In genomic region chr18:55647331-55647730, GRCh38 we compare ENCODE assay signal across 26 cellular contexts.
"Had no signal": no experiment of that assay in that cellular context is flagged by ENCODE, and none has a peak within 500 bp of the region (broad histone marks: within the 10 kb centered on the region; RNA-seq: fewer than 3 reads in every experiment).

No MANE protein-coding gene starts in this region.

- H3K27ac Mint-ChIP-seq: mesothelial cell of epicardium; naive thymus-derived CD8-positive, alpha-beta T cell; nephron progenitor cell; stimulated activated effector memory CD8-positive, alpha-beta T cell treated with anti-CD3 and anti-CD28 coated beads, Interleukin-12 subunit alpha, Interleukin-12 subunit beta, amount 100 ng/mL, for 72 hours had no signal

- H3K4me3 ChIP-seq: colonic mucosa, esophagus muscularis mucosa, left lung, prostate gland, right atrium auricular region, stomach, thyroid gland, vagina had no signal

- H3K4me1 Mint-ChIP-seq: mesothelial cell of epicardium; naive thymus-derived CD8-positive, alpha-beta T cell; nephron progenitor cell; stimulated activated effector memory CD8-positive, alpha-beta T cell treated with anti-CD3 and anti-CD28 coated beads, Interleukin-12 subunit alpha, Interleukin-12 subunit beta, amount 100 ng/mL, for 72 hours had no signal

- ATAC-seq: left lung; naive thymus-derived CD8-positive, alpha-beta T cell; sciatic nerve; stimulated activated effector memory CD8-positive, alpha-beta T cell treated with anti-CD3 and anti-CD28 coated beads, Interleukin-12 subunit alpha, Interleukin-12 subunit beta, amount 100 ng/mL, for 72 hours had no signal

- H3K4me3 Mint-ChIP-seq: mesothelial cell of epicardium; naive thymus-derived CD8-positive, alpha-beta T cell; nephron progenitor cell; stimulated activated effector memory CD8-positive, alpha-beta T cell treated with anti-CD3 and anti-CD28 coated beads, Interleukin-12 subunit alpha, Interleukin-12 subunit beta, amount 100 ng/mL, for 72 hours had no signal

- H3K9me3 ChIP-seq: colonic mucosa, prostate gland, stomach, thyroid gland, vagina had no signal

- H3K36me3 Mint-ChIP-seq: mesothelial cell of epicardium; naive thymus-derived CD8-positive, alpha-beta T cell; stimulated activated effector memory CD8-positive, alpha-beta T cell treated with anti-CD3 and anti-CD28 coated beads, Interleukin-12 subunit alpha, Interleukin-12 subunit beta, amount 100 ng/mL, for 72 hours had no signal

- H3K27me3 ChIP-seq: colonic mucosa, esophagus muscularis mucosa, left lung, right atrium auricular region, stomach, thyroid gland, vagina had no signal

- H3K27ac ChIP-seq: colonic mucosa, esophagus muscularis mucosa, left lung, prostate gland, right atrium auricular region, stomach, thyroid gland, vagina had no signal

- FAIRE-seq: endothelial cell of umbilical vein, frontal cortex, kidney had no signal

- H3K36me3 ChIP-seq: colonic mucosa, esophagus muscularis mucosa, left lung, prostate gland, right atrium auricular region, stomach, thyroid gland, vagina had no signal

- H3K4me1 ChIP-seq: colonic mucosa, esophagus muscularis mucosa, left lung, prostate gland, right atrium auricular region, stomach, thyroid gland, vagina had no signal

- H3K9me3 Mint-ChIP-seq: nephron progenitor cell had no signal

- DNase-seq: colonic mucosa; dermis blood vessel endothelial cell; effector memory CD4-positive, alpha-beta T cell; head of caudate nucleus; kidney; left cardiac atrium; left lung; mesenchymal stem cell; naive thymus-derived CD8-positive, alpha-beta T cell; nephron progenitor cell; nucleus accumbens; stimulated activated CD4-positive, alpha-beta T cell treated with anti-CD3 and anti-CD28 coated beads, Interleukin-2, amount 100 ng/mL, for 24 hours; stimulated activated CD4-positive, alpha-beta T cell treated with anti-CD3 and anti-CD28 coated beads, Interleukin-4, amount 100 ng/mL, for 24 hours; stimulated activated naive CD4-positive, alpha-beta T cell treated with Interleukin-2 at 50 U/mL for 16 hours; stomach; thyroid gland; trophoblast cell had no signal
